Comparison of ENCODE assay signal across 2 cellular contexts in the genomic region with DNA sequence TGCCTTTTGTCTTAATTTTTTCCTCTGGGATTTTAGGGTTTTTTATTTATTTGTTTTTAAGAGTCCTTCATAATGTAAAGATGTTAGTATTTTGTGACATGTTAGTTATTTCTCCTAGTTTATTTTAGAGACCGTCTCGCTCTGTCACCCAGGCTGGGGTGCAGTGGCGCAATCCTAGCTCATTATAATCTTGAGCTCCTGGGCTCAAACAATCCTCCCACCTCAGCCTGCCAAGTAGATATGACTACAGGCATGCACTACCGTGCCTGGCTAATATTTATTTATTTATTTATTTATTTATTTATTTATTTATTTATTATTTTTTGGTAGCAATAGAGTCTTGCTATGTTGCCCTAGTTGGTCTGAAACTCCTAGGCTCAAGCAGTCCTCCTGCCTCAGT.
TF ChIP-seq lines count a peak whose summit lies in the region.

No MANE protein-coding gene starts in this region.

TF ChIP-seq in IMR-90, 13 proteins besides CTCF, POLR2A, EP300 and RAD21:
- TF ChIP-seq CEBPB (IDR thresholded peaks at IDR 0.05; ENCODE audit: low read depth, low read length), result peak; percentile 27; the same call in 1 of the 2 replicates
- no peak for TF ChIP-seq MAZ (IDR thresholded peaks at IDR 0.05; ENCODE audit: borderline replicate concordance, low read depth, low read length)

TF ChIP-seq in GM12878, 131 proteins besides CTCF, POLR2A, EP300 and RAD21:
- TF ChIP-seq, protein P1, sequence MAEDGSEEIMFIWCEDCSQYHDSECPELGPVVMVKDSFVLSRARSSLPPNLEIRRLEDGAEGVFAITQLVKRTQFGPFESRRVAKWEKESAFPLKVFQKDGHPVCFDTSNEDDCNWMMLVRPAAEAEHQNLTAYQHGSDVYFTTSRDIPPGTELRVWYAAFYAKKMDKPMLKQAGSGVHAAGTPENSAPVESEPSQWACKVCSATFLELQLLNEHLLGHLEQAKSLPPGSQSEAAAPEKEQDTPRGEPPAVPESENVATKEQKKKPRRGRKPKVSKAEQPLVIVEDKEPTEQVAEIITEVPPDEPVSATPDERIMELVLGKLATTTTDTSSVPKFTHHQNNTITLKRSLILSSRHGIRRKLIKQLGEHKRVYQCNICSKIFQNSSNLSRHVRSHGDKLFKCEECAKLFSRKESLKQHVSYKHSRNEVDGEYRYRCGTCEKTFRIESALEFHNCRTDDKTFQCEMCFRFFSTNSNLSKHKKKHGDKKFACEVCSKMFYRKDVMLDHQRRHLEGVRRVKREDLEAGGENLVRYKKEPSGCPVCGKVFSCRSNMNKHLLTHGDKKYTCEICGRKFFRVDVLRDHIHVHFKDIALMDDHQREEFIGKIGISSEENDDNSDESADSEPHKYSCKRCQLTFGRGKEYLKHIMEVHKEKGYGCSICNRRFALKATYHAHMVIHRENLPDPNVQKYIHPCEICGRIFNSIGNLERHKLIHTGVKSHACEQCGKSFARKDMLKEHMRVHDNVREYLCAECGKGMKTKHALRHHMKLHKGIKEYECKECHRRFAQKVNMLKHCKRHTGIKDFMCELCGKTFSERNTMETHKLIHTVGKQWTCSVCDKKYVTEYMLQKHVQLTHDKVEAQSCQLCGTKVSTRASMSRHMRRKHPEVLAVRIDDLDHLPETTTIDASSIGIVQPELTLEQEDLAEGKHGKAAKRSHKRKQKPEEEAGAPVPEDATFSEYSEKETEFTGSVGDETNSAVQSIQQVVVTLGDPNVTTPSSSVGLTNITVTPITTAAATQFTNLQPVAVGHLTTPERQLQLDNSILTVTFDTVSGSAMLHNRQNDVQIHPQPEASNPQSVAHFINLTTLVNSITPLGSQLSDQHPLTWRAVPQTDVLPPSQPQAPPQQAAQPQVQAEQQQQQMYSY (CRISPR knock-in tag; IDR thresholded peaks at IDR 0.05), result no peak
- TF ChIP-seq MYB (IDR thresholded peaks at IDR 0.05; ENCODE audit: borderline replicate concordance, low read depth, low read length) (no peak), SIX5 (IDR thresholded peaks at IDR 0.05; ENCODE audit: low read depth, low read length, severe bottlenecking) (no peak), ETV6 (conservative IDR thresholded peaks at IDR 0.05 in 1 of 2, IDR thresholded peaks at IDR 0.05 in 1 of 2; ENCODE audit: borderline replicate concordance in 1 of 2, low read depth in 1 of 2) (no peak), NBN (IDR thresholded peaks at IDR 0.05) (no peak), BRCA1 (IDR thresholded peaks at IDR 0.05; ENCODE audit: low read depth, low read length) (no peak), SIN3A (IDR thresholded peaks at IDR 0.05; ENCODE audit: low read depth, low read length) (no peak), TAF1 (IDR thresholded peaks at IDR 0.05; ENCODE audit: borderline replicate concordance, low read depth, low read length) (no peak), RAD51 (IDR thresholded peaks at IDR 0.05) (no peak), ZNF384 (IDR thresholded peaks at IDR 0.05; ENCODE audit: borderline replicate concordance, low read depth, low read length) (no peak), IKZF1 (conservative IDR thresholded peaks at IDR 0.05) (no peak), NFXL1 (IDR thresholded peaks at IDR 0.05; ENCODE audit: borderline replicate concordance) (no peak), FOXM1 (IDR thresholded peaks at IDR 0.05; ENCODE audit: low read depth, low read length) (no peak), ZNF274 (IDR thresholded peaks at IDR 0.05; ENCODE audit: insufficient read depth, insufficient read length) (no peak), KLF5 (IDR thresholded peaks at IDR 0.05; ENCODE audit: partially characterized antibody) (no peak), BMI1 (IDR thresholded peaks at IDR 0.05; ENCODE audit: borderline replicate concordance) (no peak), BCL11A (IDR thresholded peaks at IDR 0.05; ENCODE audit: low read depth, low read length) (no peak)
- TF ChIP-seq, protein P2, sequence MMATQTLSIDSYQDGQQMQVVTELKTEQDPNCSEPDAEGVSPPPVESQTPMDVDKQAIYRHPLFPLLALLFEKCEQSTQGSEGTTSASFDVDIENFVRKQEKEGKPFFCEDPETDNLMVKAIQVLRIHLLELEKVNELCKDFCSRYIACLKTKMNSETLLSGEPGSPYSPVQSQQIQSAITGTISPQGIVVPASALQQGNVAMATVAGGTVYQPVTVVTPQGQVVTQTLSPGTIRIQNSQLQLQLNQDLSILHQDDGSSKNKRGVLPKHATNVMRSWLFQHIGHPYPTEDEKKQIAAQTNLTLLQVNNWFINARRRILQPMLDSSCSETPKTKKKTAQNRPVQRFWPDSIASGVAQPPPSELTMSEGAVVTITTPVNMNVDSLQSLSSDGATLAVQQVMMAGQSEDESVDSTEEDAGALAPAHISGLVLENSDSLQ (IDR thresholded peaks at IDR 0.05), result no peak
- TF ChIP-seq, protein P3, sequence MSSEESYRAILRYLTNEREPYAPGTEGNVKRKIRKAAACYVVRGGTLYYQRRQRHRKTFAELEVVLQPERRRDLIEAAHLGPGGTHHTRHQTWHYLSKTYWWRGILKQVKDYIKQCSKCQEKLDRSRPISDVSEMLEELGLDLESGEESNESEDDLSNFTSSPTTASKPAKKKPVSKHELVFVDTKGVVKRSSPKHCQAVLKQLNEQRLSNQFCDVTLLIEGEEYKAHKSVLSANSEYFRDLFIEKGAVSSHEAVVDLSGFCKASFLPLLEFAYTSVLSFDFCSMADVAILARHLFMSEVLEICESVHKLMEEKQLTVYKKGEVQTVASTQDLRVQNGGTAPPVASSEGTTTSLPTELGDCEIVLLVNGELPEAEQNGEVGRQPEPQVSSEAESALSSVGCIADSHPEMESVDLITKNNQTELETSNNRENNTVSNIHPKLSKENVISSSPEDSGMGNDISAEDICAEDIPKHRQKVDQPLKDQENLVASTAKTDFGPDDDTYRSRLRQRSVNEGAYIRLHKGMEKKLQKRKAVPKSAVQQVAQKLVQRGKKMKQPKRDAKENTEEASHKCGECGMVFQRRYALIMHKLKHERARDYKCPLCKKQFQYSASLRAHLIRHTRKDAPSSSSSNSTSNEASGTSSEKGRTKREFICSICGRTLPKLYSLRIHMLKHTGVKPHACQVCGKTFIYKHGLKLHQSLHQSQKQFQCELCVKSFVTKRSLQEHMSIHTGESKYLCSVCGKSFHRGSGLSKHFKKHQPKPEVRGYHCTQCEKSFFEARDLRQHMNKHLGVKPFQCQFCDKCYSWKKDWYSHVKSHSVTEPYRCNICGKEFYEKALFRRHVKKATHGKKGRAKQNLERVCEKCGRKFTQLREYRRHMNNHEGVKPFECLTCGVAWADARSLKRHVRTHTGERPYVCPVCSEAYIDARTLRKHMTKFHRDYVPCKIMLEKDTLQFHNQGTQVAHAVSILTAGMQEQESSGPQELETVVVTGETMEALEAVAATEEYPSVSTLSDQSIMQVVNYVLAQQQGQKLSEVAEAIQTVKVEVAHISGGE (CRISPR knock-in tag; IDR thresholded peaks at IDR 0.05), result no peak
- TF ChIP-seq, protein P4, sequence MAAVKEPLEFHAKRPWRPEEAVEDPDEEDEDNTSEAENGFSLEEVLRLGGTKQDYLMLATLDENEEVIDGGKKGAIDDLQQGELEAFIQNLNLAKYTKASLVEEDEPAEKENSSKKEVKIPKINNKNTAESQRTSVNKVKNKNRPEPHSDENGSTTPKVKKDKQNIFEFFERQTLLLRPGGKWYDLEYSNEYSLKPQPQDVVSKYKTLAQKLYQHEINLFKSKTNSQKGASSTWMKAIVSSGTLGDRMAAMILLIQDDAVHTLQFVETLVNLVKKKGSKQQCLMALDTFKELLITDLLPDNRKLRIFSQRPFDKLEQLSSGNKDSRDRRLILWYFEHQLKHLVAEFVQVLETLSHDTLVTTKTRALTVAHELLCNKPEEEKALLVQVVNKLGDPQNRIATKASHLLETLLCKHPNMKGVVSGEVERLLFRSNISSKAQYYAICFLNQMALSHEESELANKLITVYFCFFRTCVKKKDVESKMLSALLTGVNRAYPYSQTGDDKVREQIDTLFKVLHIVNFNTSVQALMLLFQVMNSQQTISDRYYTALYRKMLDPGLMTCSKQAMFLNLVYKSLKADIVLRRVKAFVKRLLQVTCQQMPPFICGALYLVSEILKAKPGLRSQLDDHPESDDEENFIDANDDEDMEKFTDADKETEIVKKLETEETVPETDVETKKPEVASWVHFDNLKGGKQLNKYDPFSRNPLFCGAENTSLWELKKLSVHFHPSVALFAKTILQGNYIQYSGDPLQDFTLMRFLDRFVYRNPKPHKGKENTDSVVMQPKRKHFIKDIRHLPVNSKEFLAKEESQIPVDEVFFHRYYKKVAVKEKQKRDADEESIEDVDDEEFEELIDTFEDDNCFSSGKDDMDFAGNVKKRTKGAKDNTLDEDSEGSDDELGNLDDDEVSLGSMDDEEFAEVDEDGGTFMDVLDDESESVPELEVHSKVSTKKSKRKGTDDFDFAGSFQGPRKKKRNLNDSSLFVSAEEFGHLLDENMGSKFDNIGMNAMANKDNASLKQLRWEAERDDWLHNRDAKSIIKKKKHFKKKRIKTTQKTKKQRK (IDR thresholded peaks at IDR 0.05; ENCODE audit: low read depth, low read length), result no peak
